Comparison of ENCODE assay signal across 1 cellular context in the genomic region with DNA sequence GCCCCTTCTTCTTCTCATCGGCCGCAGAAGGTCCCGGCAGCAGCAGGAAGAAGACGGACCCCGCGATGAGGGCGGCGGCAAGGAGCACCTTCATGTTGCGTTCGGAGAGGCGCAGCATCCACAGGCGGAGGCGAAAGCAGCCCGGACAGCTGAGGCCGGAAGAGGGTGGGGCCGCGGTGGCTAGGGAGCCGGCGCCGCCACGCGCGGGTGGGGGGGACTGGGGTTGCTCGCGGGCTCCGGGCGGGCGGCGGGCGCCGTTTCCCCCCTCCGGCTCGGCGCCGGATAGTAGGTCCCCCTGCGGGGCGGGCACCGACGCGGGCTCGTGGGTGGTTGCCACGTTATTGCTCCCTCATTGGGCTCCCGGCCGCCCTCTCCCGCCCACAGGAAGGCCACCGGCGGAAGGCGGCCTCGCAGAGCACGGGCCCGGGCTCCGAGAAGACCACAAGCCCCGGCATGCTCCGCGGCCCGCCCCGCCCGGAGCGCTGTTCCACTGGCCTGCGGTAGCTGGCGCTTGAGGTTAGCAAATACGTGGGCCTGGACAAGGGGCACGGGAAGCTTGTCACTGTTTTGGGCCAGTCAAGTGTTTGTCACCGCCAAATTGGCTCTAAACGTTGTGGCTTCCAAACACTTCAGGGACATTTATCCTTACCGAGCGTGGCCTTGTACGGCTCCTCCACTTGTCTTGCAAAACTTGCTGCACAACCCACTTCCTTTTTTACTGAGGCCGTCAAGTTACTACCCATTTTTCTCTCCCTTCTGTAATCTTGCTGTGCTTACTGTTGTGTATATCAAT.
A peak's percentile ranks its signal among the peaks of the same experiment; 100 is the strongest.
TF ChIP-seq lines count a peak whose summit lies in the region.

TSS of gene PPIB (minus strand) at position 154 of the 793 bp plus-strand sequence. CDS start at position 118, 36 bp downstream.

TF ChIP-seq in HepG2, 621 proteins besides CTCF, POLR2A, EP300 and RAD21 (continued from another document and continues in another):
- TF ChIP-seq, protein P1, sequence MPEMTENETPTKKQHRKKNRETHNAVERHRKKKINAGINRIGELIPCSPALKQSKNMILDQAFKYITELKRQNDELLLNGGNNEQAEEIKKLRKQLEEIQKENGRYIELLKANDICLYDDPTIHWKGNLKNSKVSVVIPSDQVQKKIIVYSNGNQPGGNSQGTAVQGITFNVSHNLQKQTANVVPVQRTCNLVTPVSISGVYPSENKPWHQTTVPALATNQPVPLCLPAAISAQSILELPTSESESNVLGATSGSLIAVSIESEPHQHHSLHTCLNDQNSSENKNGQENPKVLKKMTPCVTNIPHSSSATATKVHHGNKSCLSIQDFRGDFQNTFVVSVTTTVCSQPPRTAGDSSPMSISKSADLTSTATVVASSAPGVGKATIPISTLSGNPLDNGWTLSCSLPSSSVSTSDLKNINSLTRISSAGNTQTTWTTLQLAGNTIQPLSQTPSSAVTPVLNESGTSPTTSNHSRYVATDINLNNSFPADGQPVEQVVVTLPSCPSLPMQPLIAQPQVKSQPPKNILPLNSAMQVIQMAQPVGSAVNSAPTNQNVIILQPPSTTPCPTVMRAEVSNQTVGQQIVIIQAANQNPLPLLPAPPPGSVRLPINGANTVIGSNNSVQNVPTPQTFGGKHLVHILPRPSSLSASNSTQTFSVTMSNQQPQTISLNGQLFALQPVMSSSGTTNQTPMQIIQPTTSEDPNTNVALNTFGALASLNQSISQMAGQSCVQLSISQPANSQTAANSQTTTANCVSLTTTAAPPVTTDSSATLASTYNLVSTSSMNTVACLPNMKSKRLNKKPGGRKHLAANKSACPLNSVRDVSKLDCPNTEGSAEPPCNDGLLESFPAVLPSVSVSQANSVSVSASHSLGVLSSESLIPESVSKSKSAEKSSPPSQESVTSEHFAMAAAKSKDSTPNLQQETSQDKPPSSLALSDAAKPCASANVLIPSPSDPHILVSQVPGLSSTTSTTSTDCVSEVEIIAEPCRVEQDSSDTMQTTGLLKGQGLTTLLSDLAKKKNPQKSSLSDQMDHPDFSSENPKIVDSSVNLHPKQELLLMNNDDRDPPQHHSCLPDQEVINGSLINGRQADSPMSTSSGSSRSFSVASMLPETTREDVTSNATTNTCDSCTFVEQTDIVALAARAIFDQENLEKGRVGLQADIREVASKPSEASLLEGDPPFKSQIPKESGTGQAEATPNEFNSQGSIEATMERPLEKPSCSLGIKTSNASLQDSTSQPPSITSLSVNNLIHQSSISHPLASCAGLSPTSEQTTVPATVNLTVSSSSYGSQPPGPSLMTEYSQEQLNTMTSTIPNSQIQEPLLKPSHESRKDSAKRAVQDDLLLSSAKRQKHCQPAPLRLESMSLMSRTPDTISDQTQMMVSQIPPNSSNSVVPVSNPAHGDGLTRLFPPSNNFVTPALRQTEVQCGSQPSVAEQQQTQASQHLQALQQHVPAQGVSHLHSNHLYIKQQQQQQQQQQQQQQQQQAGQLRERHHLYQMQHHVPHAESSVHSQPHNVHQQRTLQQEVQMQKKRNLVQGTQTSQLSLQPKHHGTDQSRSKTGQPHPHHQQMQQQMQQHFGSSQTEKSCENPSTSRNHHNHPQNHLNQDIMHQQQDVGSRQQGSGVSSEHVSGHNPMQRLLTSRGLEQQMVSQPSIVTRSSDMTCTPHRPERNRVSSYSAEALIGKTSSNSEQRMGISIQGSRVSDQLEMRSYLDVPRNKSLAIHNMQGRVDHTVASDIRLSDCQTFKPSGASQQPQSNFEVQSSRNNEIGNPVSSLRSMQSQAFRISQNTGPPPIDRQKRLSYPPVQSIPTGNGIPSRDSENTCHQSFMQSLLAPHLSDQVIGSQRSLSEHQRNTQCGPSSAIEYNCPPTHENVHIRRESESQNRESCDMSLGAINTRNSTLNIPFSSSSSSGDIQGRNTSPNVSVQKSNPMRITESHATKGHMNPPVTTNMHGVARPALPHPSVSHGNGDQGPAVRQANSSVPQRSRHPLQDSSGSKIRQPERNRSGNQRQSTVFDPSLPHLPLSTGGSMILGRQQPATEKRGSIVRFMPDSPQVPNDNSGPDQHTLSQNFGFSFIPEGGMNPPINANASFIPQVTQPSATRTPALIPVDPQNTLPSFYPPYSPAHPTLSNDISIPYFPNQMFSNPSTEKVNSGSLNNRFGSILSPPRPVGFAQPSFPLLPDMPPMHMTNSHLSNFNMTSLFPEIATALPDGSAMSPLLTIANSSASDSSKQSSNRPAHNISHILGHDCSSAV (CRISPR knock-in tag; IDR thresholded peaks at IDR 0.05; ENCODE audit: borderline replicate concordance) = no peak
- TF ChIP-seq ZNF569 (CRISPR knock-in tag; IDR thresholded peaks at IDR 0.05; ENCODE audit: borderline replicate concordance) (no peak), SSRP1 (CRISPR knock-in tag; IDR thresholded peaks at IDR 0.05) (no peak), ZNF83 (CRISPR knock-in tag; IDR thresholded peaks at IDR 0.05; ENCODE audit: borderline replicate concordance) (no peak), ZNF503 (CRISPR knock-in tag; IDR thresholded peaks at IDR 0.05) (no peak), ARID2 (CRISPR knock-in tag; IDR thresholded peaks at IDR 0.05; ENCODE audit: borderline replicate concordance) (no peak), STAT6 (CRISPR knock-in tag; IDR thresholded peaks at IDR 0.05; ENCODE audit: borderline replicate concordance) (no peak), BRD4 (CRISPR knock-in tag; IDR thresholded peaks at IDR 0.05) (peak; percentile 77; the same call in 1 of the 2 replicates), YEATS4 (CRISPR knock-in tag; IDR thresholded peaks at IDR 0.05; ENCODE audit: borderline replicate concordance) (peak; percentile 95), ZNF33B (CRISPR knock-in tag; IDR thresholded peaks at IDR 0.05) (no peak), HOXA7 (CRISPR knock-in tag; IDR thresholded peaks at IDR 0.05) (no peak), TAF1 (CRISPR knock-in tag; IDR thresholded peaks at IDR 0.05) (peak; percentile 94), MXD4 (CRISPR knock-in tag; IDR thresholded peaks at IDR 0.05) (peak; percentile 81), PLRG1 (conservative IDR thresholded peaks at IDR 0.05) (no peak), TGIF2 (CRISPR knock-in tag; IDR thresholded peaks at IDR 0.05) (no peak), HNF4A (CRISPR knock-in tag; IDR thresholded peaks at IDR 0.05) (peak; percentile 8; the same call in 1 of the 2 replicates), BCL6 (CRISPR knock-in tag; IDR thresholded peaks at IDR 0.05) (0 out of 2 replicates have a peak, but pooled peaks have one; percentile 6), ZNF121 (CRISPR knock-in tag; IDR thresholded peaks at IDR 0.05) (0 out of 2 replicates have a peak, but pooled peaks have one; percentile 46), HMG20B (CRISPR knock-in tag; conservative IDR thresholded peaks at IDR 0.05) (no peak), THAP7 (CRISPR knock-in tag; IDR thresholded peaks at IDR 0.05) (no peak), BHLHE40 (IDR thresholded peaks at IDR 0.05; ENCODE audit: low read length) (peak; percentile 96), ZNF136 (CRISPR knock-in tag; IDR thresholded peaks at IDR 0.05; ENCODE audit: low read depth) (no peak), ZNF670 (CRISPR knock-in tag; IDR thresholded peaks at IDR 0.05; ENCODE audit: borderline replicate concordance) (no peak), GRHL1 (CRISPR knock-in tag; conservative IDR thresholded peaks at IDR 0.05) (no peak), ZNF350 (CRISPR knock-in tag; IDR thresholded peaks at IDR 0.05; ENCODE audit: borderline replicate concordance, low read depth) (peak; percentile 76; the same call in 1 of the 2 replicates), REL (CRISPR knock-in tag; conservative IDR thresholded peaks at IDR 0.05) (no peak)
- TF ChIP-seq, protein P2, sequence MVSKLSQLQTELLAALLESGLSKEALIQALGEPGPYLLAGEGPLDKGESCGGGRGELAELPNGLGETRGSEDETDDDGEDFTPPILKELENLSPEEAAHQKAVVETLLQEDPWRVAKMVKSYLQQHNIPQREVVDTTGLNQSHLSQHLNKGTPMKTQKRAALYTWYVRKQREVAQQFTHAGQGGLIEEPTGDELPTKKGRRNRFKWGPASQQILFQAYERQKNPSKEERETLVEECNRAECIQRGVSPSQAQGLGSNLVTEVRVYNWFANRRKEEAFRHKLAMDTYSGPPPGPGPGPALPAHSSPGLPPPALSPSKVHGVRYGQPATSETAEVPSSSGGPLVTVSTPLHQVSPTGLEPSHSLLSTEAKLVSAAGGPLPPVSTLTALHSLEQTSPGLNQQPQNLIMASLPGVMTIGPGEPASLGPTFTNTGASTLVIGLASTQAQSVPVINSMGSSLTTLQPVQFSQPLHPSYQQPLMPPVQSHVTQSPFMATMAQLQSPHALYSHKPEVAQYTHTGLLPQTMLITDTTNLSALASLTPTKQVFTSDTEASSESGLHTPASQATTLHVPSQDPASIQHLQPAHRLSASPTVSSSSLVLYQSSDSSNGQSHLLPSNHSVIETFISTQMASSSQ (IDR thresholded peaks at IDR 0.05; ENCODE audit: low read depth) = no peak
- TF ChIP-seq, protein P2 (CRISPR knock-in tag; IDR thresholded peaks at IDR 0.05; ENCODE audit: borderline replicate concordance) = no peak; the same call in 1 of the 2 replicates
- TF ChIP-seq, protein P3, sequence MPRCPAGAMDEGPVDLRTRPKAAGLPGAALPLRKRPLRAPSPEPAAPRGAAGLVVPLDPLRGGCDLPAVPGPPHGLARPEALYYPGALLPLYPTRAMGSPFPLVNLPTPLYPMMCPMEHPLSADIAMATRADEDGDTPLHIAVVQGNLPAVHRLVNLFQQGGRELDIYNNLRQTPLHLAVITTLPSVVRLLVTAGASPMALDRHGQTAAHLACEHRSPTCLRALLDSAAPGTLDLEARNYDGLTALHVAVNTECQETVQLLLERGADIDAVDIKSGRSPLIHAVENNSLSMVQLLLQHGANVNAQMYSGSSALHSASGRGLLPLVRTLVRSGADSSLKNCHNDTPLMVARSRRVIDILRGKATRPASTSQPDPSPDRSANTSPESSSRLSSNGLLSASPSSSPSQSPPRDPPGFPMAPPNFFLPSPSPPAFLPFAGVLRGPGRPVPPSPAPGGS (CRISPR knock-in tag; IDR thresholded peaks at IDR 0.05) = 0 out of 2 replicates have a peak, but pooled peaks have one; percentile 36
